In the genomic region with DNA sequence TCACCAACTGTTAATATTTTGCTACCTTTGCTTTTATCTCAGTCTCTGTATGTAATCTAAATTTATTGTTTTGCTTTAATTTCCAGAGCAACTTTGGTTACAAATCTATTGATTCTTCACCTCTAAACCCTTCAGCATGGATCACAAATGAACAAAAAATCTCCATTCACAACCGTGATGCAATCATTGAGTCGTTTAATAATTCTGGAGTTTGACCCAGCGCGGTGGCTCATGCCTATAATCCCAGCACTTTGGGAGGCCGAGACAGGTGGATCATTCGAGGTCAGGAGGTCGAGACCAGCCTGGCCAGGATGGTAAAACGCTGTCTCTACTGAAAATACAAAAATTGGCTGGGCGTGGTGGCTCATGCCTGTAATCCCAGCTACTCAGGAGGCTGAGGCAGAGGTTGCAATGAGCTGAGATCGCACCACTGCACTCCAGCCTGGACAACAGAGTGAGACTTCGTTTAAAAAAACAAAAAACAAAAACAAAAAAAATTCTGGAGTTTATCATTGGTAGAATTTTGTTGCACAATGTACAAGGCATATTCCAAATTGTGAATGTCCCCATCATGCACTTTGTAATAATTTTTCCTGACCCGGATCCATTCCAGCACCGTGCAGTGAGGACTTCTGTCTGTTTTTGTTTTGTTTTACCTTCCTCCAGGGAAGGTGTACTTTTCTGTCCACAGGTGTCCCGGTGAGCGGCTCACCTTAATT, we compare ENCODE assay signal across 10 cellular contexts. TPM values are rescaled to one million over a fixed set of nuclear protein-coding genes. Genes with fewer than 3 reads are reported as not detected.
DNase-seq lines count a peak whose midpoint lies in the region; ATAC-seq and TF ChIP-seq lines count a peak whose summit lies in the region.
"Had no signal": no experiment of that assay in that cellular context is flagged by ENCODE, and none has a peak within 500 bp of the region (broad histone marks: within the 10 kb centered on the region; RNA-seq: fewer than 3 reads in every experiment).

No MANE protein-coding gene starts in this region.

- peak overlapping the region; percentile 26 for H3K27ac ChIP-seq in CD8-positive, alpha-beta T cell (ENCODE audit: low read depth, low read length)
- H3K27ac ChIP-seq in Peyer's patch (peak overlapping the region in 2 of 4 donors; percentile 57 to 62), parathyroid adenoma (no peak overlapping the region)

- H3K4me3 Mint-ChIP-seq in CD8-positive, alpha-beta T cell, result peak overlapping the region; percentile 74

- no peaks in the 10 kb centered on the region for H3K79me2 ChIP-seq in parathyroid adenoma

- DNase-seq in CD8-positive, alpha-beta T cell, result no peak
- DNase-seq in Peyer's patch (no peak), epithelial cell of esophagus (ENCODE audit: low read depth) (no peak), inferior parietal cortex (ENCODE audit: extremely low spot score) (no peak), HT-29 (ENCODE audit: low spot score) (no peak)
- no peak for DNase-seq in central memory CD4-positive, alpha-beta T cell
- DNase-seq: SHP77 had no signal

- H3K4me1 Mint-ChIP-seq in CD8-positive, alpha-beta T cell (ENCODE audit: low read depth), result peaks cover 31% of the 10 kb centered on the region

- H3K4me2 ChIP-seq in parathyroid adenoma (ENCODE audit: low read length), result peak overlapping the region; percentile 52

- ATAC-seq in CD8-positive, alpha-beta T cell, result no peak
- no peak for ATAC-seq in GM18498 (IDR thresholded peaks at IDR 0.05; ENCODE audit: unreplicated experiment)

- H3K27ac Mint-ChIP-seq in CD8-positive, alpha-beta T cell, result peak overlapping the region; percentile 79

- no peak for TF ChIP-seq POLR2A in Peyer's patch (IDR thresholded peaks at IDR 0.05)

- no peaks in the 10 kb centered on the region for H3K9me3 Mint-ChIP-seq in CD8-positive, alpha-beta T cell

- no peaks in the 10 kb centered on the region for H3K36me3 ChIP-seq in CD8-positive, alpha-beta T cell (ENCODE audit: insufficient read depth, low read length)
- peaks cover 0 to 7% (median 0%) of the 10 kb centered on the region in 3 donors for H3K36me3 ChIP-seq in Peyer's patch
- H3K36me3 ChIP-seq in parathyroid adenoma (ENCODE audit: control insufficient read depth, insufficient read depth, low read length), result no peaks in the 10 kb centered on the region

- H3K27me3 ChIP-seq in CD8-positive, alpha-beta T cell (ENCODE audit: insufficient read depth, low read length), result no peaks in the 10 kb centered on the region
- H3K27me3 ChIP-seq in Peyer's patch (no peaks in the 10 kb centered on the region), parathyroid adenoma (ENCODE audit: control insufficient read depth, insufficient read depth, low read length) (no peaks in the 10 kb centered on the region)

- H3K9ac ChIP-seq in parathyroid adenoma, result no peak overlapping the region

- no peaks in the 10 kb centered on the region for H3K27me3 Mint-ChIP-seq in CD8-positive, alpha-beta T cell (ENCODE audit: low read depth)

- intact Hi-C loops in CD8-positive, alpha-beta T cell (cut with DNase I, micrococcal nuclease), result loop anchor here (5.0 kb wide), 3 partner anchors 202 to 647 kb away; a partner anchor contains a TSS

- H3K36me3 Mint-ChIP-seq in CD8-positive, alpha-beta T cell, result no peaks in the 10 kb centered on the region

- CTCF ChIA-PET in CD8-positive, alpha-beta T cell (lab: Charles Lee), result interaction anchor here (1.4 to 3.2 kb wide), 2 partner anchors 26 to 243 kb away, joined by 3 to 44 read pairs; no protein-coding TSS in a partner anchor

- H3K4me1 ChIP-seq in CD8-positive, alpha-beta T cell (ENCODE audit: insufficient read depth, low read length), result peaks cover 35% of the 10 kb centered on the region
- H3K4me1 ChIP-seq in Peyer's patch (peaks cover 0 to 34% (median 16%) of the 10 kb centered on the region in 4 donors), parathyroid adenoma (no peaks in the 10 kb centered on the region)

- H3K9me3 ChIP-seq in CD8-positive, alpha-beta T cell (ENCODE audit: low read length), result no peaks in the 10 kb centered on the region
- H3K9me3 ChIP-seq in Peyer's patch (no peaks in the 10 kb centered on the region), parathyroid adenoma (ENCODE audit: control insufficient read depth, low read length) (no peaks in the 10 kb centered on the region)

- no peak for TF ChIP-seq CTCF in CD8-positive, alpha-beta T cell (IDR thresholded peaks at IDR 0.05)
- TF ChIP-seq CTCF in Peyer's patch (IDR thresholded peaks at IDR 0.05) (no peak), epithelial cell of esophagus (IDR thresholded peaks at IDR 0.05; ENCODE audit: insufficient read depth, low read depth, low read length, missing control alignments) (no peak), parathyroid adenoma (IDR thresholded peaks at IDR 0.05) (no peak)

- peak overlapping the region; percentile 42 for H2AFZ ChIP-seq in parathyroid adenoma

- POLR2A ChIA-PET in CD8-positive, alpha-beta T cell (lab: Charles Lee), result no interaction called here

- H3K4me3 ChIP-seq in CD8-positive, alpha-beta T cell (ENCODE audit: low read depth, low read length), result peak overlapping the region; percentile 42
- H3K4me3 ChIP-seq in Peyer's patch, result peak overlapping the region; percentile 6 to 29 (median 16)
- H3K4me3 ChIP-seq in epithelial cell of esophagus (ENCODE audit: low read length), result peak overlapping the region; percentile 25
- H3K4me3 ChIP-seq in parathyroid adenoma (ENCODE audit: low read depth, low read length), result peak overlapping the region; percentile 42

RNA-seq across cellular contexts. Expression of a gene that starts 2.3 kb away (rescaled TPM):
- total RNA-seq in CD8-positive, alpha-beta T cell, result 10 to 100 TPM; 54.3 to 62.0 TPM
- 100 to 1,000 TPM in 1 of 4 donors, 10 to 100 TPM in 3; 40.4 to 114 (median 71.4) TPM for total RNA-seq in Peyer's patch
- total RNA-seq in HT-29 (2014; rRNA removed; shearing (Covaris generic)), result 39.7 and 53.5 TPM in 2 replicates

RNA-seq across cellular contexts. Expression of a gene that starts 8.7 kb away (rescaled TPM):
- under 1 TPM; 0.31 to 0.35 TPM for total RNA-seq in CD8-positive, alpha-beta T cell
- 10 to 100 TPM in 3 of 4 donors, under 1 TPM in 1; 0.83 to 35.7 (median 24.3) TPM for total RNA-seq in Peyer's patch
- 5.8 and 6.2 TPM in 2 replicates for total RNA-seq in HT-29 (2014; rRNA removed; shearing (Covaris generic))
- total RNA-seq: activated CD8-positive, alpha-beta memory T cell treated with anti-CD3 and anti-CD28 coated beads for 36 hours had no signal

RNA-seq across cellular contexts. Expression of a gene that starts 11.1 kb away (rescaled TPM):
- total RNA-seq in CD8-positive, alpha-beta T cell, result 10 to 100 TPM; 28.2 to 29.7 TPM
- total RNA-seq in Peyer's patch, result 100 to 1,000 TPM in 2 of 4 donors, 10 to 100 TPM in 2; 32.2 to 119 (median 101) TPM
- total RNA-seq in HT-29 (2014; rRNA removed; shearing (Covaris generic)), result 46.7 and 50.5 TPM in 2 replicates

RNA-seq across cellular contexts. Expression of a gene that starts 26.9 kb away (rescaled TPM):
- total RNA-seq in CD8-positive, alpha-beta T cell, result 10 to 100 TPM; 26.3 to 30.2 TPM
- total RNA-seq in Peyer's patch, result 10 to 100 TPM; 10.3 to 29.7 (median 26.8) TPM
- total RNA-seq in HT-29 (2014; rRNA removed; shearing (Covaris generic)), result 74.9 and 76.9 TPM in 2 replicates

RNA-seq across cellular contexts. Expression of a gene that starts 52.2 kb away (rescaled TPM):
- total RNA-seq in CD8-positive, alpha-beta T cell, result 10 to 100 TPM; 44.9 to 47.2 TPM
- 100 to 1,000 TPM in 1 of 4 donors, 10 to 100 TPM in 3; 46.1 to 111 (median 56.6) TPM for total RNA-seq in Peyer's patch
- total RNA-seq in HT-29 (2014; rRNA removed; shearing (Covaris generic)), result 13.7 and 33.0 TPM in 2 replicates
